In the genomic region with DNA sequence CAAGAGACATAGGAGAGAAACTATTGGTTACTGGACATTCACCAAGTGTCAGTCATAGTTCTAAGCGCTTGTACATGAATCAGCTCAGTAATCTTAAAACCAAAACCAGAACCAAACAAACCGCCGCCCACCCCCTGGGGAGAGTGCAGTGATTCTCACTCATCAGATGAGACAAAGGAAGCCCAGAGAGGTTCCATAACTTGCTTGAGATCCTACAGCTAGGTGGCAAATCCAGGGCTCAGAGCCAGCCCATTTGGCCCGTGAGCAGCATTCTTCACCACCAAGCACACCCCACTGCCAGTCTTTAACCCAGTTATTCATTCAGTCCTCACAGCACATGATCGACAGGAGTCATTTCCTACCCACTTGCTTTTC, we compare ENCODE assay signal across 8 cellular contexts. TPM values are rescaled to one million over a fixed set of nuclear protein-coding genes. Genes with fewer than 3 reads are reported as not detected.
DNase-seq lines count a peak whose midpoint lies in the region; ATAC-seq and TF ChIP-seq lines count a peak whose summit lies in the region.

No MANE protein-coding gene starts in this region.

- H3K9ac ChIP-seq in mammary epithelial cell (ENCODE audit: insufficient read depth, low read length) = no peak overlapping the region

- intact Hi-C loops in mammary epithelial cell (cut with micrococcal nuclease) = loop anchor here (1.0 to 10.0 kb wide), 7 partner anchors 10 to 315 kb away; no protein-coding TSS in a partner anchor
- intact Hi-C loops in lower lobe of right lung (cut with DNase I) = no loop called here

- no peak for TF ChIP-seq CTCF in mammary epithelial cell (conservative IDR thresholded peaks at IDR 0.05 in 1 of 2, IDR thresholded peaks at IDR 0.05 in 1 of 2; ENCODE audit: extremely low read depth in 1 of 2, insufficient read depth in 1 of 2, low read depth in 1 of 2, low read length in 2 of 2)
- no peak for TF ChIP-seq CTCF in lower lobe of right lung (IDR thresholded peaks at IDR 0.05)

- no peaks in the 10 kb centered on the region for H3K36me3 ChIP-seq in mammary epithelial cell (ENCODE audit: insufficient read depth, low read length)
- no peaks in the 10 kb centered on the region for H3K36me3 ChIP-seq in lower lobe of right lung

- H2AFZ ChIP-seq in mammary epithelial cell (ENCODE audit: low read depth, low read length) = peak overlapping the region; percentile 90

- no peaks in the 10 kb centered on the region for H3K79me2 ChIP-seq in mammary epithelial cell (ENCODE audit: insufficient read depth, low read length)

- peak overlapping the region; percentile 66 for H3K4me2 ChIP-seq in mammary epithelial cell (ENCODE audit: insufficient read depth, low read depth, low read length)

- dilution Hi-C loops in mammary epithelial cell (cut with HindIII; ENCODE audit: low sequenced_read_pairs) = loop anchor here (5.0 kb wide), 1 partner anchor 38 kb away; no protein-coding TSS in a partner anchor

- DNase-seq in DMS53 (lab: John Stamatoyannopoulos, UW) (peak; percentile 74), T1000 (lab: John Stamatoyannopoulos, UW) (peak; percentile 63), mammary epithelial cell (peak; percentile 83), lower lobe of right lung (peak; percentile 64), pons (ENCODE audit: low spot score) (no peak)
- peak; percentile 40 for DNase-seq in stimulated activated CD8-positive, alpha-beta memory T cell treated with anti-CD3 and anti-CD28 coated beads, Interleukin-15, amount 100 ng/mL, for 24 hours (ENCODE audit: low read depth)

- H3K27ac ChIP-seq in mammary epithelial cell (ENCODE audit: insufficient read depth, low read depth, low read length) (peak overlapping the region; percentile 30), lower lobe of right lung (peak overlapping the region; percentile 73)

- no TSS peak for BruUV-seq in mammary epithelial cell (replicated peaks; lab: Mats Ljungman, UMichigan)

- H3K4me1 ChIP-seq in mammary epithelial cell (ENCODE audit: insufficient read depth, low read length) = peaks cover 34% of the 10 kb centered on the region
- H3K4me1 ChIP-seq in lower lobe of right lung = peaks cover 11% of the 10 kb centered on the region

- in situ Hi-C loops in mammary epithelial cell (cut with MboI; ENCODE audit: low sequenced_read_pairs in 2 of 2) = loop anchor here in 1 of 2 donors (5.0 to 25.0 kb wide), 2 partner anchors 43 to 113 kb away; a partner anchor contains a TSS

- no peaks in the 10 kb centered on the region for H3K9me3 ChIP-seq in mammary epithelial cell (replicated peaks; ENCODE audit: insufficient read depth, low read length)
- H3K9me3 ChIP-seq in lower lobe of right lung = no peaks in the 10 kb centered on the region

- ATAC-seq in GM19467 (IDR thresholded peaks at IDR 0.05; ENCODE audit: unreplicated experiment) = peak; percentile 68
- peak; percentile 65 for ATAC-seq in HG03521 (IDR thresholded peaks at IDR 0.05; ENCODE audit: unreplicated experiment)
- peak; percentile 57 to 64 for ATAC-seq in lower lobe of right lung

- no peaks in the 10 kb centered on the region for H4K20me1 ChIP-seq in mammary epithelial cell (ENCODE audit: insufficient read depth, low read length)

- CTCF ChIA-PET in mammary epithelial cell (lab: Charles Lee; ENCODE audit: low non-redundant PET) = interaction anchor here (0.6 to 0.7 kb wide), 2 partner anchors 77 to 415 kb away, joined by 6 to 8 read pairs; no protein-coding TSS in a partner anchor

- 2% methylated on average over 4 of the region's 5 CpGs for WGBS in mammary epithelial cell (ENCODE audit: low coverage, missing lambda C conversion rate)

- peak overlapping the region in 1 of 3 experiments; percentile 19 for H3K4me3 ChIP-seq in mammary epithelial cell (replicated peaks in 1 of 3; ENCODE audit: insufficient read depth in 1 of 3, low read depth in 2 of 3, low read length in 3 of 3)
- peak overlapping the region; percentile 50 for H3K4me3 ChIP-seq in lower lobe of right lung

- H3K27me3 ChIP-seq in mammary epithelial cell (ENCODE audit: insufficient read depth, low read length) = no peaks in the 10 kb centered on the region
- H3K27me3 ChIP-seq in lower lobe of right lung (ENCODE audit: low read depth) = no peaks in the 10 kb centered on the region

RNA-seq across cellular contexts. Expression of a gene that starts 37.2 kb away (rescaled TPM):
- 1 to 10 TPM; 2.8 to 3.5 TPM for total RNA-seq in mammary epithelial cell
- 0.93 TPM for polyA plus RNA-seq in mammary epithelial cell
- 3.3 TPM for polyA minus RNA-seq in mammary epithelial cell
- total RNA-seq in lower lobe of right lung = 7.9 TPM

RNA-seq across cellular contexts. Expression of a gene that starts 43.4 kb away (rescaled TPM):
- total RNA-seq in mammary epithelial cell (10 to 100 TPM; 33.9 to 76.3 TPM), lower lobe of right lung (51.6 TPM)
- 24.8 TPM for polyA plus RNA-seq in mammary epithelial cell
- 35.0 TPM for polyA minus RNA-seq in mammary epithelial cell
